In the genomic region with DNA sequence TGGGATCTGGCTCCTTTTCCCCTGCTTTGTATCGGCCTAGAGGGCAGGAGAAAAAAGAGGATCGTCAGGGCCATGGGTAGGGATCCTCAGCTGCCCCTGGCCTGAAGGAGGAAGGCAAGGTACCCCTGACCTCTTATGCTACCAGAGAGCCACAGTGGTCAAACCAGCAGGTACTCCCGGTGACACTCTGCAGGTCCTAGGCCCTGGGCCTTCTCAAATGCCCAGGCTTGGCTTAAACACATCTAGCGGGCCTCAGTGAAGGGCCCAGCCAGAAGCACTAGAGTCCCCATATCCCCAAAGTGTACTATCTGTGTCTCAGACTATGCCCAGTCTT, we compare ENCODE assay signal across 15 cellular contexts. TPM values are rescaled to one million over a fixed set of nuclear protein-coding genes. Genes with fewer than 3 reads are reported as not detected.
DNase-seq lines count a peak whose midpoint lies in the region; ATAC-seq and TF ChIP-seq lines count a peak whose summit lies in the region.
"Had no signal": no experiment of that assay in that cellular context is flagged by ENCODE, and none has a peak within 500 bp of the region (broad histone marks: within the 10 kb centered on the region; RNA-seq: fewer than 3 reads in every experiment).

No MANE protein-coding gene starts in this region.

- peak overlapping the region; percentile 94 to 97 (median 96) for H3K4me3 Mint-ChIP-seq in CD4-positive, alpha-beta memory T cell
- H3K4me3 Mint-ChIP-seq: HFFc6 had no signal

- H3F3A ChIP-seq in Loucy (ENCODE audit: low read depth), result no peaks in the 10 kb centered on the region

- H3K4me3 ChIP-seq in CD4-positive, alpha-beta memory T cell (ENCODE audit: low read length in 2 of 2), result peak overlapping the region; percentile 94 to 96
- H3K4me3 ChIP-seq in Loucy (ENCODE audit: low read length, poor library complexity, severe bottlenecking) (peak overlapping the region; percentile 96), duodenal mucosa (ENCODE audit: low read depth in 1 of 2, low read length in 2 of 2) (peak overlapping the region; percentile 91 to 96), gastrocnemius medialis (no peak overlapping the region)

- no peak for DNase-seq in CD4-positive, alpha-beta memory T cell
- DNase-seq in gastrocnemius medialis (no peak), NCI-H2196 treated with DMSO at 0.1 percent for 48 hours (lab: John Stamatoyannopoulos, UW; ENCODE audit: unreplicated experiment) (no peak)
- DNase-seq: Calu3, glutamatergic neuron, HFFc6, mesenchymal stem cell, NCI-H2227 treated with DMSO at 0.1 percent for 48 hours, WERI-Rb-1 had no signal

- CTCF ChIA-PET in CD4-positive, alpha-beta memory T cell (lab: Charles Lee; ENCODE audit: partially characterized antibody), result interaction anchor here (1.7 to 10.2 kb wide), 11 partner anchors 8 to 101 kb away, joined by 6 to 94 read pairs (median 82); no protein-coding TSS in a partner anchor

- no peaks in the 10 kb centered on the region for H3K27me3 ChIP-seq in CD4-positive, alpha-beta memory T cell (ENCODE audit: insufficient read depth, low read length)
- H3K27me3 ChIP-seq in Loucy (ENCODE audit: insufficient read depth, low read length, poor library complexity, severe bottlenecking) (no peaks in the 10 kb centered on the region), duodenal mucosa (ENCODE audit: control insufficient read depth in 1 of 2, insufficient read depth in 2 of 2, low read length in 2 of 2) (no peaks in the 10 kb centered on the region), gastrocnemius medialis (no peaks in the 10 kb centered on the region)
- H3K27me3 ChIP-seq: adrenal gland had no signal

- intact Hi-C loops in CD4-positive, alpha-beta memory T cell (cut with micrococcal nuclease), result no loop called here
- intact Hi-C loops in gastrocnemius medialis (cut with DNase I; ENCODE audit: low total_unique reads), result no loop called here

- peaks cover 67% of the 10 kb centered on the region for H4K20me1 ChIP-seq in Loucy (ENCODE audit: insufficient read depth, low read length, poor library complexity, severe bottlenecking)

- ATAC-seq in gastrocnemius medialis, result no peak
- no peak for ATAC-seq in HG02763 (IDR thresholded peaks at IDR 0.05; ENCODE audit: unreplicated experiment)
- no peak for ATAC-seq in HG03097 (IDR thresholded peaks at IDR 0.05; ENCODE audit: low FRiP score, unreplicated experiment)

- no peaks in the 10 kb centered on the region for H3K27me3 Mint-ChIP-seq in CD4-positive, alpha-beta memory T cell

- TF ChIP-seq CTCF in Loucy (conservative IDR thresholded peaks at IDR 0.05; ENCODE audit: low read length) (no peak), gastrocnemius medialis (IDR thresholded peaks at IDR 0.05 in 4 of 5, conservative IDR thresholded peaks at IDR 0.05 in 1 of 5) (no peak)

- H3K4me1 Mint-ChIP-seq in CD4-positive, alpha-beta memory T cell, result peaks cover 37 to 78% (median 54%) of the 10 kb centered on the region in 4 donors

- H3K27ac Mint-ChIP-seq in CD4-positive, alpha-beta memory T cell, result peak overlapping the region; percentile 89 to 98 (median 95)
- H3K27ac Mint-ChIP-seq: HFFc6 had no signal

- peak overlapping the region; percentile 98 for H3K4me2 ChIP-seq in Loucy (ENCODE audit: low read depth, low read length, poor library complexity, severe bottlenecking)

- peaks cover 59 to 84% of the 10 kb centered on the region in 2 donors for H3K36me3 Mint-ChIP-seq in CD4-positive, alpha-beta memory T cell

- no peaks in the 10 kb centered on the region for H3K9me2 ChIP-seq in Loucy (replicated peaks; ENCODE audit: low read depth, low read length)

- no peak for TF ChIP-seq POLR2A in gastrocnemius medialis (IDR thresholded peaks at IDR 0.05)

- peaks cover 82% of the 10 kb centered on the region for H3K79me2 ChIP-seq in Loucy (ENCODE audit: insufficient read depth, low read length)

- peaks cover 73% of the 10 kb centered on the region for H3K4me1 ChIP-seq in CD4-positive, alpha-beta memory T cell (ENCODE audit: insufficient read depth, low read length)
- H3K4me1 ChIP-seq in Loucy (ENCODE audit: insufficient read depth, low read length, poor library complexity, severe bottlenecking) (peaks cover 28% of the 10 kb centered on the region), duodenal mucosa (ENCODE audit: control insufficient read depth in 1 of 2, insufficient read depth in 2 of 2, low read length in 2 of 2) (peaks cover 61 to 62% of the 10 kb centered on the region in 2 donors), gastrocnemius medialis (peaks cover 28 to 31% of the 10 kb centered on the region in 2 donors)

- peak overlapping the region; percentile 99 for H3K27ac ChIP-seq in CD4-positive, alpha-beta memory T cell (ENCODE audit: low read depth, low read length)
- H3K27ac ChIP-seq in duodenal mucosa (ENCODE audit: low read depth, low read length), result no peak overlapping the region
- H3K27ac ChIP-seq in gastrocnemius medialis, result peak overlapping the region; percentile 6 to 95 (median 22)
- H3K27ac ChIP-seq: WERI-Rb-1 had no signal

- in situ Hi-C loops in gastrocnemius medialis (cut with MboI; ENCODE audit: low sequenced_read_pairs in 4 of 4), result loop anchor here in 1 of 4 donors (5.0 kb wide), 1 partner anchor 65 kb away; no protein-coding TSS in a partner anchor

- H3K9ac ChIP-seq in Loucy (ENCODE audit: low read depth, low read length, poor library complexity, severe bottlenecking), result peak overlapping the region; percentile 85
- H3K9ac ChIP-seq in duodenal mucosa (ENCODE audit: low read depth in 1 of 2, low read length in 2 of 2), result peak overlapping the region; percentile 94 to 95

- no peak overlapping the region for H2AFZ ChIP-seq in Loucy (ENCODE audit: low read length)

- peaks cover 0 to 15% (median 0%) of the 10 kb centered on the region in 8 donors for H3K9me3 Mint-ChIP-seq in CD4-positive, alpha-beta memory T cell
- H3K9me3 Mint-ChIP-seq: HFFc6 had no signal

- no peaks in the 10 kb centered on the region for H3K9me3 ChIP-seq in CD4-positive, alpha-beta memory T cell (ENCODE audit: control insufficient read depth in 1 of 2, low read length in 2 of 2)
- H3K9me3 ChIP-seq in Loucy (ENCODE audit: insufficient read depth, low read depth, low read length), result no peaks in the 10 kb centered on the region
- H3K9me3 ChIP-seq in duodenal mucosa (ENCODE audit: control insufficient read depth in 1 of 2, low read length in 2 of 2), result no peaks in the 10 kb centered on the region
- no peaks in the 10 kb centered on the region for H3K9me3 ChIP-seq in gastrocnemius medialis
- H3K9me3 ChIP-seq: adrenal gland had no signal

- POLR2A ChIA-PET in CD4-positive, alpha-beta memory T cell (lab: Charles Lee; ENCODE audit: partially characterized antibody), result interaction anchor here (1.1 to 35.0 kb wide), 10 partner anchors 12 to 100 kb away, joined by 3 to 1580 read pairs (median 146); no protein-coding TSS in a partner anchor

- peaks cover 69% of the 10 kb centered on the region for H3K36me3 ChIP-seq in CD4-positive, alpha-beta memory T cell (ENCODE audit: insufficient read depth, low read length)
- peaks cover 58% of the 10 kb centered on the region; the same call in 1 of the 2 replicates for H3K36me3 ChIP-seq in Loucy (ENCODE audit: insufficient read depth, low read length)
- H3K36me3 ChIP-seq in duodenal mucosa (ENCODE audit: control insufficient read depth in 1 of 2, insufficient read depth in 2 of 2, low read length in 2 of 2), result peaks cover 64 to 65% of the 10 kb centered on the region in 2 donors
- peaks cover 0 to 36% of the 10 kb centered on the region in 2 donors for H3K36me3 ChIP-seq in gastrocnemius medialis

RNA-seq across cellular contexts. Expression of a gene that starts 3.5 kb away (rescaled TPM):
- total RNA-seq in CD4-positive, alpha-beta memory T cell, result 100 to 1,000 TPM; 192 to 202 TPM
- polyA plus RNA-seq in CD4-positive, alpha-beta memory T cell, result 100 to 1,000 TPM; 192 to 237 TPM
- 10 to 100 TPM in 1 of 4 donors, 1 to 10 TPM in 3; 5.5 to 20.6 (median 8.4) TPM for total RNA-seq in gastrocnemius medialis

RNA-seq across cellular contexts. Expression of a gene that starts 56.3 kb away (rescaled TPM):
- total RNA-seq in CD4-positive, alpha-beta memory T cell, result not detected
- polyA plus RNA-seq in CD4-positive, alpha-beta memory T cell, result not detected
- not detected for total RNA-seq in gastrocnemius medialis
- total RNA-seq: adrenal gland, Calu3, HFFc6, M059J had no signal
- polyA plus RNA-seq: adrenal gland had no signal

Comparison
In these comparisons a context has a peak if more than half of its experiments do, and no peak if none do; other contexts are left out.
1. H3K4me3 ChIP-seq: peak in CD4-positive, alpha-beta memory T cell (2 of 2), Loucy (single experiment) and duodenal mucosa (2 of 2); none in gastrocnemius medialis (0 of 4).
2. RNA of a gene that starts 3.5 kb away (total RNA-seq): 192 to 202 TPM in CD4-positive, alpha-beta memory T cell; 5.5 to 20.6 TPM in gastrocnemius medialis; every median in the first group is over 4 times any median in the second.